In genomic region chr6:52573295-52573694, GRCh38 we compare ENCODE assay signal across 9 cellular contexts. TPM values are rescaled to one million over a fixed set of nuclear protein-coding genes. Genes with fewer than 3 reads are reported as not detected.
A peak's percentile ranks its signal among the peaks of the same experiment; 100 is the strongest.
DNase-seq lines count a peak whose midpoint lies in the region; ATAC-seq and TF ChIP-seq lines count a peak whose summit lies in the region.
"Had no signal": no experiment of that assay in that cellular context is flagged by ENCODE, and none has a peak within 500 bp of the region (broad histone marks: within the 10 kb centered on the region; RNA-seq: fewer than 3 reads in every experiment).

No MANE protein-coding gene starts in this region.

- peaks cover 88% of the 10 kb centered on the region for H3K79me2 ChIP-seq in KMS-11 (ENCODE audit: insufficient read depth, low read depth)

- peaks cover 5% of the 10 kb centered on the region; the same call in 1 of the 2 replicates for H3K36me3 ChIP-seq in KMS-11 (ENCODE audit: insufficient read depth)

- no peak for ATAC-seq in effector memory CD8-positive, alpha-beta T cell (replicated peaks)
- ATAC-seq in natural killer cell (no peak), HG02885 (IDR thresholded peaks at IDR 0.05; ENCODE audit: poor library complexity, unreplicated experiment) (no peak)
- ATAC-seq: activated T-cell treated with anti-CD3 and anti-CD28 coated beads, Interleukin-2, amount 50 U/mL, for 4 hours had no signal

- H3K9me3 Mint-ChIP-seq in effector memory CD8-positive, alpha-beta T cell, result no peaks in the 10 kb centered on the region
- no peaks in the 10 kb centered on the region for H3K9me3 Mint-ChIP-seq in natural killer cell
- H3K9me3 Mint-ChIP-seq: activated T-cell treated with anti-CD3 and anti-CD28 coated beads, Interleukin-2, amount 50 U/mL, for 4 hours had no signal

- H4K20me1 ChIP-seq in KMS-11 (ENCODE audit: insufficient read depth), result peaks cover 51% of the 10 kb centered on the region

- no peak for DNase-seq in AG09309 (ENCODE audit: low read depth)
- no peak for DNase-seq in effector memory CD8-positive, alpha-beta T cell
- no peak for DNase-seq in natural killer cell
- DNase-seq in DMS53 (lab: John Stamatoyannopoulos, UW), result no peak
- DNase-seq in NCI-H524 (lab: John Stamatoyannopoulos, UW), result no peak
- DNase-seq in LoVo (ENCODE audit: low spot score), result no peak
- DNase-seq: activated T-cell treated with anti-CD3 and anti-CD28 coated beads, Interleukin-2, amount 50 U/mL, for 4 hours had no signal

- H3K27me3 Mint-ChIP-seq in effector memory CD8-positive, alpha-beta T cell, result no peaks in the 10 kb centered on the region
- no peaks in the 10 kb centered on the region for H3K27me3 Mint-ChIP-seq in natural killer cell (ENCODE audit: low read depth in 2 of 2)

- H3K36me3 Mint-ChIP-seq in effector memory CD8-positive, alpha-beta T cell (ENCODE audit: insufficient read depth), result peaks cover 22% of the 10 kb centered on the region
- H3K36me3 Mint-ChIP-seq in natural killer cell, result no peaks in the 10 kb centered on the region

- peak overlapping the region; percentile 8 to 96 for H3K27ac Mint-ChIP-seq in effector memory CD8-positive, alpha-beta T cell
- H3K27ac Mint-ChIP-seq in natural killer cell, result peak overlapping the region; percentile 87 to 91

- peaks cover 70% of the 10 kb centered on the region for H3K4me1 ChIP-seq in KMS-11 (ENCODE audit: low read depth, poor library complexity, severe bottlenecking)

- TF ChIP-seq CTCF in AG09309 (IDR thresholded peaks at IDR 0.05; ENCODE audit: control insufficient read depth, insufficient read depth, low read depth, low read length, missing control alignments), result peak; percentile 32
- no peak for TF ChIP-seq CTCF in KMS-11 (conservative IDR thresholded peaks at IDR 0.05; ENCODE audit: low read depth, low read length)
- TF ChIP-seq CTCF in natural killer cell (IDR thresholded peaks at IDR 0.05), result no peak

- peak overlapping the region; percentile 94 for H3K4me2 ChIP-seq in KMS-11

- intact Hi-C loops in natural killer cell (cut with micrococcal nuclease), result no loop called here

- H2AFZ ChIP-seq in KMS-11 (ENCODE audit: low read depth), result no peak overlapping the region

- no peak overlapping the region for H3K27ac ChIP-seq in KMS-11

- H3K4me3 ChIP-seq in AG09309 (ENCODE audit: control insufficient read depth, low read depth, low read length) (peak overlapping the region; percentile 93), KMS-11 (IDR thresholded peaks at IDR 0.05; ENCODE audit: insufficient read depth, low read depth, low read length) (no peak overlapping the region)

- no peak overlapping the region; the same call in 1 of the 2 replicates for H3K9ac ChIP-seq in KMS-11

- no peaks in the 10 kb centered on the region for H3K27me3 ChIP-seq in KMS-11 (ENCODE audit: insufficient read depth, low read depth)

- H3K4me1 Mint-ChIP-seq in effector memory CD8-positive, alpha-beta T cell (ENCODE audit: low read depth in 2 of 2), result peaks cover 46 to 57% of the 10 kb centered on the region in 2 donors
- peaks cover 65 to 67% of the 10 kb centered on the region in 2 donors for H3K4me1 Mint-ChIP-seq in natural killer cell

- H3K4me3 Mint-ChIP-seq in effector memory CD8-positive, alpha-beta T cell, result peak overlapping the region; percentile 41 to 77
- H3K4me3 Mint-ChIP-seq in natural killer cell, result no peak overlapping the region
- H3K4me3 Mint-ChIP-seq: activated T-cell treated with anti-CD3 and anti-CD28 coated beads, Interleukin-2, amount 50 U/mL, for 4 hours had no signal

RNA-seq across cellular contexts. Expression of gene TRAM2, which starts 3.6 kb away (rescaled TPM):
- total RNA-seq in natural killer cell, result 10 to 100 TPM; 16.2 to 20.0 (median 19.2) TPM
